16 cellular contexts compared by ENCODE assay signal in the genomic region with DNA sequence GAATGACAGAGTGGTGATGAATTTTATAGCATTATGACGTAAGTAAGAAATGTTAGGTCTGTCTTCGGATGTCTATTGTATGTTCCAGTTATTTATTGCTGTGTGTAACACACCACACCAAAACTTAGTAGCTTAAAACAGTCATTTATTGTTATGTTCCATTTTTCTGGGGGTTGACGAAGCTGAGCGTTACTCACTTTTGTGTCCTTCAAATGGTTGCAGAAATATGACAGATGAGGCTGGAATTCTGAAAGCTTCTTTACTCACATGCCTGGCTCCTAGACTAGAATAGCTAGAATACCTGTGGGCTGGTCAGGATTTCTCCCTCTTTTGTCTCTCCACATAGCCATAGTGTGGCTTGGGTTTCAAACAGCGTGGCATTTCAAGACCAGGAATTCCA.
A peak's percentile ranks its signal among the peaks of the same experiment; 100 is the strongest.
DNase-seq lines count a peak whose midpoint lies in the region; ATAC-seq and TF ChIP-seq lines count a peak whose summit lies in the region.
"Had no signal": no experiment of that assay in that cellular context is flagged by ENCODE, and none has a peak within 500 bp of the region (broad histone marks: within the 10 kb centered on the region; RNA-seq: fewer than 3 reads in every experiment).

No MANE protein-coding gene starts in this region.

- H3K9ac ChIP-seq in DND-41 (ENCODE audit: low read depth, low read length) (no peak overlapping the region), mesendoderm (ENCODE audit: low read length) (no peak overlapping the region)
- H3K9ac ChIP-seq: KMS-11 had no signal

- H3K79me2 ChIP-seq in DND-41 (ENCODE audit: insufficient read depth, low read length) (no peaks in the 10 kb centered on the region), mesendoderm (ENCODE audit: control insufficient read depth, insufficient read depth, low read length) (no peaks in the 10 kb centered on the region)

- H2BK5ac ChIP-seq in mesendoderm (ENCODE audit: low read length) = no peak overlapping the region

- no peak overlapping the region for H4K8ac ChIP-seq in mesendoderm (ENCODE audit: low read depth, low read length)

- no peak overlapping the region for H3K18ac ChIP-seq in mesendoderm (ENCODE audit: low read length)

- DNase-seq in DND-41 (no peak), astrocyte of the hippocampus (ENCODE audit: low read depth, low spot score) (peak; percentile 92), mesendoderm (peak; percentile 45), erythroblast (lab: John Stamatoyannopoulos, UW) (no peak), NCI-H2227 (lab: John Stamatoyannopoulos, UW; ENCODE audit: unreplicated experiment) (no peak)
- DNase-seq: activated CD4-positive, alpha-beta T cell treated with anti-CD3 and anti-CD28 coated beads, Interleukin-2, amount 50 U/mL, for 1 hour; anterior cingulate cortex; DMS153; NCI-H345; pancreas; SIG-M5 had no signal

- H3K56ac ChIP-seq in mesendoderm (ENCODE audit: low read length) = no peak overlapping the region

- no peak overlapping the region for H2BK120ac ChIP-seq in mesendoderm (ENCODE audit: low read depth, low read length)

- no peaks in the 10 kb centered on the region for H4K20me1 ChIP-seq in DND-41 (ENCODE audit: insufficient read depth, low read length)

- H3K4me3 ChIP-seq in DND-41 (ENCODE audit: low read depth in 1 of 2, low read length in 2 of 2) = no peak overlapping the region
- H3K4me3 ChIP-seq in mesendoderm (ENCODE audit: low read length) = no peak overlapping the region
- H3K4me3 ChIP-seq: pancreas, thoracic aorta had no signal

- no peak overlapping the region for H3K23ac ChIP-seq in mesendoderm (ENCODE audit: low read length)

- no peak overlapping the region for H2AK5ac ChIP-seq in mesendoderm (ENCODE audit: low read length)

- no peak overlapping the region for H3K4me2 ChIP-seq in DND-41 (ENCODE audit: insufficient read depth, low read length)
- no peak overlapping the region for H3K4me2 ChIP-seq in mesendoderm (ENCODE audit: low read length)
- H3K4me2 ChIP-seq: KMS-11 had no signal

- H3K27ac ChIP-seq in DND-41 (ENCODE audit: low read length) (no peak overlapping the region), mesendoderm (ENCODE audit: low read depth, low read length) (no peak overlapping the region)
- H3K27ac ChIP-seq: KMS-11, pancreas, thoracic aorta had no signal

- H2BK15ac ChIP-seq in mesendoderm (replicated peaks; ENCODE audit: low read depth) = no peak overlapping the region

- H3K36me3 ChIP-seq in DND-41 (ENCODE audit: insufficient read depth, low read length) (no peaks in the 10 kb centered on the region), mesendoderm (ENCODE audit: control insufficient read depth, insufficient read depth, low read length) (no peaks in the 10 kb centered on the region)
- H3K36me3 ChIP-seq: pancreas, thoracic aorta had no signal

- 100% methylated on average over 1 of the region's 5 CpGs for WGBS in mesendoderm (ENCODE audit: extremely low coverage, insufficient coverage, low lambda C conversion rate)

- no peak for TF ChIP-seq POLR2A in erythroblast (IDR thresholded peaks at IDR 0.05; ENCODE audit: low read length)

- TF ChIP-seq EP300 in Ishikawa (IDR thresholded peaks at IDR 0.05; ENCODE audit: borderline replicate concordance) = peak; percentile 20; the same call in 1 of the 2 replicates

- no peak for TF ChIP-seq CTCF in DND-41 (IDR thresholded peaks at IDR 0.05; ENCODE audit: borderline replicate concordance, extremely low read depth, low read length, poor library complexity, severe bottlenecking)

- H3K4me1 ChIP-seq in DND-41 (ENCODE audit: insufficient read depth, low read length) = peaks cover 19% of the 10 kb centered on the region
- H3K4me1 ChIP-seq in mesendoderm (ENCODE audit: control insufficient read depth, low read depth, low read length) = no peaks in the 10 kb centered on the region
- H3K4me1 ChIP-seq: pancreas had no signal

- 0 out of 2 replicates have a peak overlapping the region, but pooled peaks have one; percentile 44 for H2AFZ ChIP-seq in DND-41 (ENCODE audit: low read depth, low read length)

- no peak for TF ChIP-seq RAD21 in Ishikawa (IDR thresholded peaks at IDR 0.05; ENCODE audit: low read depth)

- H3K4ac ChIP-seq in mesendoderm (ENCODE audit: low read depth, low read length) = no peak overlapping the region

- ATAC-seq in DND-41 (ENCODE audit: insufficient read depth, low read depth) (no peak), HG02759 (IDR thresholded peaks at IDR 0.05; ENCODE audit: unreplicated experiment) (no peak), GM21825 (IDR thresholded peaks at IDR 0.05; ENCODE audit: unreplicated experiment) (no peak)
- ATAC-seq: pancreas had no signal

- no peak overlapping the region for H4K5ac ChIP-seq in mesendoderm (ENCODE audit: low read length)

- H3K79me1 ChIP-seq in mesendoderm (ENCODE audit: low read length) = no peaks in the 10 kb centered on the region

- H3K27me3 ChIP-seq in DND-41 (ENCODE audit: insufficient read depth, low read length, poor library complexity) (no peaks in the 10 kb centered on the region), mesendoderm (ENCODE audit: insufficient read depth, low read length, poor library complexity) (no peaks in the 10 kb centered on the region)
- H3K27me3 ChIP-seq: pancreas had no signal

- H3K9me3 ChIP-seq in DND-41 (ENCODE audit: insufficient read depth, low read length, severe bottlenecking) = no peaks in the 10 kb centered on the region
- H3K9me3 ChIP-seq: pancreas, thoracic aorta had no signal

TF ChIP-seq in Ishikawa, 13 proteins besides CTCF, POLR2A, EP300 and RAD21:
- peak; percentile 72 for TF ChIP-seq TEAD4 (IDR thresholded peaks at IDR 0.05)
- TF ChIP-seq, protein P1, sequence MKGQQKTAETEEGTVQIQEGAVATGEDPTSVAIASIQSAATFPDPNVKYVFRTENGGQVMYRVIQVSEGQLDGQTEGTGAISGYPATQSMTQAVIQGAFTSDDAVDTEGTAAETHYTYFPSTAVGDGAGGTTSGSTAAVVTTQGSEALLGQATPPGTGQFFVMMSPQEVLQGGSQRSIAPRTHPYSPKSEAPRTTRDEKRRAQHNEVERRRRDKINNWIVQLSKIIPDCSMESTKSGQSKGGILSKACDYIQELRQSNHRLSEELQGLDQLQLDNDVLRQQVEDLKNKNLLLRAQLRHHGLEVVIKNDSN (IDR thresholded peaks at IDR 0.05) = no peak
- TF ChIP-seq FOXM1 (IDR thresholded peaks at IDR 0.05; ENCODE audit: borderline replicate concordance, low read depth) = no peak

Comparison
In these comparisons a context has a peak if more than half of its experiments do, and no peak if none do; other contexts are left out.
1. DNase-seq: peak in astrocyte of the hippocampus (single experiment) and mesendoderm (single experiment); none in DND-41 (single experiment), erythroblast (0 of 2) and NCI-H2227 (single experiment).